18 cellular contexts compared by ENCODE assay signal in the genomic region with DNA sequence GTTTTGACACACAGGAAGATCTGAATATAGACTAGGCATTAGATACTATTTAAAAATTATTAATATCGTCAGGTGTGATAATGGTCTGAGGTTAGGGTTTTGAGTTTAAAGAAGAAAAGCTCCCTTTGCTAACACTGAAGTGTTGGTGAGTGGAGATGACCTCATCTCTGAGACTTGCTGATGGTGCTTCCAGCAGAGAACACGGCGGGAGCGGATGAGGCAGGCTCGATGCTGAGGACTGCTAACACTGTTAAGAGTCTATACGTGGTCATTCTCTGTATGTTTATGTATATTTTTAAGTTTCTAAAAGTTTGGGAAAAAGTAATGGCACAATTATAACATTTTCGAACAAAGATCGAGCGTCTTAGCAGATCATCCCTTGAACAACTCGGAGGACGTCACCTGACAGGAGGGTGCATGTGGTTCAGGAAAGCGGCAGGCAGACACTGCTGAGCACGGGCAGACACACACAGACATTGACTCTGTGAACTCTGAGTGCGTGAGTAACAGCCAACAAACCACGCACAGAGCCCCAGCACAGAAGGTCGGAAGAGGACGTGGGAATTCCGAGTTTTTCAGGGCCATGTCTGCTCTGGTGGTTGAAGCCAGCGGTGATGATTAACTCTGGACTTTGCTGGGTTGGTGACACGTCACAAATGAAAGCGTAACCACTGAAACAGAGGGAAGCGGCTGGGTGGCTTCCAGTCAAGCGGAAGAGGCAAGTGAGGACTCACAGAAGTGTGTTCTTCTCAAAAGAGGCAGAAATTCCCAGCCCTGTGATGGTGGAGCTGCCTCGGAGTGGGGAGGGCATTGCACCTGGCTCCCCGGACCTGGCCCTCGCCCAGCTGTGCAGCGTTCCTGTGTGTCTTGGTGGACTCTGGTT.
DNase-seq lines count a peak whose midpoint lies in the region; ATAC-seq and TF ChIP-seq lines count a peak whose summit lies in the region.
"Had no signal": no experiment of that assay in that cellular context is flagged by ENCODE, and none has a peak within 500 bp of the region (broad histone marks: within the 10 kb centered on the region; RNA-seq: fewer than 3 reads in every experiment).

No MANE protein-coding gene starts in this region.

- intact Hi-C loops in gastrocnemius medialis (cut with DNase I; ENCODE audit: low total_unique reads): loop anchor here (5.0 kb wide), 1 partner anchor 54 kb away; no protein-coding TSS in a partner anchor

- H3K4me1 ChIP-seq in H9 (ENCODE audit: insufficient read depth, low read length): no peaks in the 10 kb centered on the region
- H3K4me1 ChIP-seq in gastrocnemius medialis: peaks cover 46 to 73% of the 10 kb centered on the region in 2 donors

- H3K18ac ChIP-seq in H9 (ENCODE audit: insufficient read length, low read depth, low read length): no peak overlapping the region

- H3K56ac ChIP-seq in H9 (ENCODE audit: insufficient read length, low read depth, low read length): no peak overlapping the region

- H4K91ac ChIP-seq in H9 (ENCODE audit: insufficient read length, low read depth, low read length): no peak overlapping the region

- H3T11ph ChIP-seq in H9 (ENCODE audit: low read length): no peak overlapping the region

- H3K4me1 Mint-ChIP-seq in H9: peaks cover 7 to 25% of the 10 kb centered on the region in 2 experiments

- H3K27me3 Mint-ChIP-seq in H9 (ENCODE audit: low read depth): no peaks in the 10 kb centered on the region
- H3K27me3 Mint-ChIP-seq: activated CD4-positive, alpha-beta memory T cell treated with anti-CD3 and anti-CD28 coated beads, Interleukin-2, amount 10 ng/mL, durations not matched to agents 7 days and 5 days had no signal

- no peaks in the 10 kb centered on the region for H3K9me3 ChIP-seq in H9 (ENCODE audit: control insufficient read depth, low read depth, low read length)
- H3K9me3 ChIP-seq in gastrocnemius medialis: no peaks in the 10 kb centered on the region
- H3K9me3 ChIP-seq: spleen, vagina had no signal

- no peaks in the 10 kb centered on the region for H3K9me3 Mint-ChIP-seq in H9
- H3K9me3 Mint-ChIP-seq: activated CD4-positive, alpha-beta memory T cell treated with anti-CD3 and anti-CD28 coated beads, Interleukin-2, amount 10 ng/mL, durations not matched to agents 7 days and 5 days had no signal

- H2AK5ac ChIP-seq in H9 (ENCODE audit: insufficient read length, low read length): no peak overlapping the region

- peaks cover 7 to 27% (median 9%) of the 10 kb centered on the region in 3 experiments; a peak in 6 of 7 replicates for H3K36me3 Mint-ChIP-seq in H9 (ENCODE audit: insufficient read depth in 1 of 3, low read depth in 3 of 3)

- no peaks in the 10 kb centered on the region for H3K23me2 ChIP-seq in H9 (ENCODE audit: insufficient read length, low read depth, low read length, poor library complexity, severe bottlenecking)

- H3K4me3 ChIP-seq in astrocyte of the spinal cord (ENCODE audit: low read depth, low read length): peak overlapping the region; percentile 25
- no peak overlapping the region for H3K4me3 ChIP-seq in kidney epithelial cell (ENCODE audit: low read depth, low read length)
- peak overlapping the region in 1 of 4 donors; percentile 10 for H3K4me3 ChIP-seq in gastrocnemius medialis
- H3K4me3 ChIP-seq: spleen, vagina had no signal

- H4K20me1 ChIP-seq in H9 (ENCODE audit: control insufficient read depth, insufficient read depth, insufficient read length): peaks cover 2% of the 10 kb centered on the region

- no peak overlapping the region for H3K23ac ChIP-seq in H9 (ENCODE audit: insufficient read length, low read depth, low read length)

- TF ChIP-seq CTCF in H9 (conservative IDR thresholded peaks at IDR 0.05) (no peak), astrocyte of the spinal cord (IDR thresholded peaks at IDR 0.05; ENCODE audit: low read depth, low read length) (no peak), kidney epithelial cell (IDR thresholded peaks at IDR 0.05; ENCODE audit: insufficient read depth, low read length, poor library complexity, severe bottlenecking) (no peak), gastrocnemius medialis (IDR thresholded peaks at IDR 0.05 in 4 of 5, conservative IDR thresholded peaks at IDR 0.05 in 1 of 5) (no peak)

- H2AFZ ChIP-seq in H9 (ENCODE audit: low read length): no peak overlapping the region

- H3K4ac ChIP-seq in H9 (ENCODE audit: low read depth, low read length): no peak overlapping the region

- TF ChIP-seq POLR2A in gastrocnemius medialis (IDR thresholded peaks at IDR 0.05): no peak
- no peak for TF ChIP-seq POLR2A in GM18505 (IDR thresholded peaks at IDR 0.05; ENCODE audit: borderline replicate concordance, extremely low read depth, insufficient read depth, insufficient read length)

- H3K4me3 Mint-ChIP-seq in H9: no peak overlapping the region
- H3K4me3 Mint-ChIP-seq: activated CD4-positive, alpha-beta memory T cell treated with anti-CD3 and anti-CD28 coated beads, Interleukin-2, amount 10 ng/mL, durations not matched to agents 7 days and 5 days had no signal

- no peak overlapping the region for H2BK20ac ChIP-seq in H9 (ENCODE audit: low read depth, low read length, poor library complexity, severe bottlenecking)

- no peaks in the 10 kb centered on the region for H3K36me3 ChIP-seq in kidney epithelial cell (ENCODE audit: control insufficient read depth, insufficient read depth, low read length)
- H3K36me3 ChIP-seq in gastrocnemius medialis: no peaks in the 10 kb centered on the region
- H3K36me3 ChIP-seq: vagina had no signal

- H3K27ac ChIP-seq in H9 (ENCODE audit: insufficient read length, low read depth, low read length) (no peak overlapping the region), gastrocnemius medialis (peak overlapping the region; percentile 33 to 57 (median 50))
- H3K27ac ChIP-seq: spleen, vagina had no signal

- H2BK15ac ChIP-seq in H9 (ENCODE audit: low read depth, low read length): no peak overlapping the region

- no peak overlapping the region for H4K8ac ChIP-seq in H9 (replicated peaks; ENCODE audit: insufficient read length, low read depth, low read length)

- no peak overlapping the region for H3K9ac ChIP-seq in H9 (ENCODE audit: extremely low read depth, insufficient read length, low read length)

- H3K79me2 ChIP-seq in H9 (ENCODE audit: insufficient read depth, low read length): peaks cover 7% of the 10 kb centered on the region; the same call in 1 of the 2 replicates

- H3K27me3 ChIP-seq in H9 (ENCODE audit: insufficient read depth, low read length): no peaks in the 10 kb centered on the region; the same call in 1 of the 2 replicates
- no peaks in the 10 kb centered on the region for H3K27me3 ChIP-seq in kidney epithelial cell (ENCODE audit: control insufficient read depth, insufficient read depth, low read length)
- H3K27me3 ChIP-seq in gastrocnemius medialis: no peaks in the 10 kb centered on the region
- H3K27me3 ChIP-seq: dorsolateral prefrontal cortex, spleen, vagina had no signal

- H3K79me1 ChIP-seq in H9 (ENCODE audit: insufficient read depth, low read depth, low read length, poor library complexity, severe bottlenecking): peaks cover 3% of the 10 kb centered on the region

- WGBS in H9 (ENCODE audit: extremely low coverage, insufficient read length, low lambda C conversion rate): no CpG with 5 or more reads among the region's 27 CpGs

- H3K14ac ChIP-seq in H9 (ENCODE audit: insufficient read depth, low read length): no peak overlapping the region; the same call in 1 of the 2 replicates

- in situ Hi-C loops in astrocyte of the spinal cord (cut with HindIII; ENCODE audit: low sequenced_read_pairs) (no loop called here), gastrocnemius medialis (cut with MboI; ENCODE audit: low sequenced_read_pairs in 4 of 4) (loop anchor here in 3 of 4 donors (10.0 to 25.0 kb wide), 2 partner anchors 164 to 316 kb away; a partner anchor contains a TSS)

- H4K5ac ChIP-seq in H9 (ENCODE audit: insufficient read length, low read depth, low read length): no peak overlapping the region

- ATAC-seq in gastrocnemius medialis (peak; percentile 56 to 58), GM19452 (IDR thresholded peaks at IDR 0.05; ENCODE audit: unreplicated experiment) (no peak), GM18505 (IDR thresholded peaks at IDR 0.05; ENCODE audit: unreplicated experiment) (no peak), HG02798 (IDR thresholded peaks at IDR 0.05; ENCODE audit: poor library complexity, unreplicated experiment) (no peak)
- ATAC-seq: PC-3, SK-N-SH treated with all-trans-retinoic acid at 6 μM for 48 hours had no signal

- H2BK12ac ChIP-seq in H9 (ENCODE audit: insufficient read length, low read depth, low read length): no peak overlapping the region

- H2BK5ac ChIP-seq in H9 (ENCODE audit: insufficient read length, low read length): no peak overlapping the region

- peak overlapping the region; percentile 4 to 68 (median 66); a peak in 6 of 7 replicates for H3K27ac Mint-ChIP-seq in H9
- H3K27ac Mint-ChIP-seq: activated CD4-positive, alpha-beta memory T cell treated with anti-CD3 and anti-CD28 coated beads, Interleukin-2, amount 10 ng/mL, durations not matched to agents 7 days and 5 days had no signal

- no peak overlapping the region for H3K4me2 ChIP-seq in H9 (ENCODE audit: insufficient read depth, insufficient read length, low read length)

- DNase-seq in H9 (no peak), astrocyte of the spinal cord (ENCODE audit: low read depth, low spot score) (peak; percentile 97), kidney epithelial cell (ENCODE audit: low read depth) (peak; percentile 95), gastrocnemius medialis (no peak), NOMO-1 treated with DMSO at 0.1 percent for 48 hours (lab: John Stamatoyannopoulos, UW; ENCODE audit: unreplicated experiment) (no peak)
- DNase-seq: activated CD4-positive, alpha-beta memory T cell treated with anti-CD3 and anti-CD28 coated beads, Interleukin-2, amount 10 ng/mL, durations not matched to agents 7 days and 5 days; dorsolateral prefrontal cortex; NCI-H1105; NCI-H345; nucleus accumbens; PC-3; spleen; stimulated activated naive CD4-positive, alpha-beta T cell had no signal

- H2BK120ac ChIP-seq in H9 (ENCODE audit: low read depth, low read length, poor library complexity, severe bottlenecking): no peak overlapping the region

Comparison
In these comparisons a context has a peak if more than half of its experiments do, and no peak if none do; other contexts are left out.
1. DNase-seq: peak in astrocyte of the spinal cord (single experiment) and kidney epithelial cell (single experiment); none in H9 (single experiment), gastrocnemius medialis (0 of 2) and NOMO-1 treated with DMSO at 0.1 percent for 48 hours (single experiment).
2. ATAC-seq: peak in gastrocnemius medialis (2 of 2); none in GM19452 (single experiment), GM18505 (single experiment) and HG02798 (single experiment).